ENCODE assay signal across 1 cellular context in genomic region chr1:154607084-154607747, GRCh38.
TF ChIP-seq lines count a peak whose summit lies in the region.

No MANE protein-coding gene starts in this region.

TF ChIP-seq in H1, 55 proteins besides CTCF, POLR2A, EP300 and RAD21:
- TF ChIP-seq SIRT6 (IDR thresholded peaks at IDR 0.05; ENCODE audit: low read length) = no peak
- TF ChIP-seq, protein P1, sequence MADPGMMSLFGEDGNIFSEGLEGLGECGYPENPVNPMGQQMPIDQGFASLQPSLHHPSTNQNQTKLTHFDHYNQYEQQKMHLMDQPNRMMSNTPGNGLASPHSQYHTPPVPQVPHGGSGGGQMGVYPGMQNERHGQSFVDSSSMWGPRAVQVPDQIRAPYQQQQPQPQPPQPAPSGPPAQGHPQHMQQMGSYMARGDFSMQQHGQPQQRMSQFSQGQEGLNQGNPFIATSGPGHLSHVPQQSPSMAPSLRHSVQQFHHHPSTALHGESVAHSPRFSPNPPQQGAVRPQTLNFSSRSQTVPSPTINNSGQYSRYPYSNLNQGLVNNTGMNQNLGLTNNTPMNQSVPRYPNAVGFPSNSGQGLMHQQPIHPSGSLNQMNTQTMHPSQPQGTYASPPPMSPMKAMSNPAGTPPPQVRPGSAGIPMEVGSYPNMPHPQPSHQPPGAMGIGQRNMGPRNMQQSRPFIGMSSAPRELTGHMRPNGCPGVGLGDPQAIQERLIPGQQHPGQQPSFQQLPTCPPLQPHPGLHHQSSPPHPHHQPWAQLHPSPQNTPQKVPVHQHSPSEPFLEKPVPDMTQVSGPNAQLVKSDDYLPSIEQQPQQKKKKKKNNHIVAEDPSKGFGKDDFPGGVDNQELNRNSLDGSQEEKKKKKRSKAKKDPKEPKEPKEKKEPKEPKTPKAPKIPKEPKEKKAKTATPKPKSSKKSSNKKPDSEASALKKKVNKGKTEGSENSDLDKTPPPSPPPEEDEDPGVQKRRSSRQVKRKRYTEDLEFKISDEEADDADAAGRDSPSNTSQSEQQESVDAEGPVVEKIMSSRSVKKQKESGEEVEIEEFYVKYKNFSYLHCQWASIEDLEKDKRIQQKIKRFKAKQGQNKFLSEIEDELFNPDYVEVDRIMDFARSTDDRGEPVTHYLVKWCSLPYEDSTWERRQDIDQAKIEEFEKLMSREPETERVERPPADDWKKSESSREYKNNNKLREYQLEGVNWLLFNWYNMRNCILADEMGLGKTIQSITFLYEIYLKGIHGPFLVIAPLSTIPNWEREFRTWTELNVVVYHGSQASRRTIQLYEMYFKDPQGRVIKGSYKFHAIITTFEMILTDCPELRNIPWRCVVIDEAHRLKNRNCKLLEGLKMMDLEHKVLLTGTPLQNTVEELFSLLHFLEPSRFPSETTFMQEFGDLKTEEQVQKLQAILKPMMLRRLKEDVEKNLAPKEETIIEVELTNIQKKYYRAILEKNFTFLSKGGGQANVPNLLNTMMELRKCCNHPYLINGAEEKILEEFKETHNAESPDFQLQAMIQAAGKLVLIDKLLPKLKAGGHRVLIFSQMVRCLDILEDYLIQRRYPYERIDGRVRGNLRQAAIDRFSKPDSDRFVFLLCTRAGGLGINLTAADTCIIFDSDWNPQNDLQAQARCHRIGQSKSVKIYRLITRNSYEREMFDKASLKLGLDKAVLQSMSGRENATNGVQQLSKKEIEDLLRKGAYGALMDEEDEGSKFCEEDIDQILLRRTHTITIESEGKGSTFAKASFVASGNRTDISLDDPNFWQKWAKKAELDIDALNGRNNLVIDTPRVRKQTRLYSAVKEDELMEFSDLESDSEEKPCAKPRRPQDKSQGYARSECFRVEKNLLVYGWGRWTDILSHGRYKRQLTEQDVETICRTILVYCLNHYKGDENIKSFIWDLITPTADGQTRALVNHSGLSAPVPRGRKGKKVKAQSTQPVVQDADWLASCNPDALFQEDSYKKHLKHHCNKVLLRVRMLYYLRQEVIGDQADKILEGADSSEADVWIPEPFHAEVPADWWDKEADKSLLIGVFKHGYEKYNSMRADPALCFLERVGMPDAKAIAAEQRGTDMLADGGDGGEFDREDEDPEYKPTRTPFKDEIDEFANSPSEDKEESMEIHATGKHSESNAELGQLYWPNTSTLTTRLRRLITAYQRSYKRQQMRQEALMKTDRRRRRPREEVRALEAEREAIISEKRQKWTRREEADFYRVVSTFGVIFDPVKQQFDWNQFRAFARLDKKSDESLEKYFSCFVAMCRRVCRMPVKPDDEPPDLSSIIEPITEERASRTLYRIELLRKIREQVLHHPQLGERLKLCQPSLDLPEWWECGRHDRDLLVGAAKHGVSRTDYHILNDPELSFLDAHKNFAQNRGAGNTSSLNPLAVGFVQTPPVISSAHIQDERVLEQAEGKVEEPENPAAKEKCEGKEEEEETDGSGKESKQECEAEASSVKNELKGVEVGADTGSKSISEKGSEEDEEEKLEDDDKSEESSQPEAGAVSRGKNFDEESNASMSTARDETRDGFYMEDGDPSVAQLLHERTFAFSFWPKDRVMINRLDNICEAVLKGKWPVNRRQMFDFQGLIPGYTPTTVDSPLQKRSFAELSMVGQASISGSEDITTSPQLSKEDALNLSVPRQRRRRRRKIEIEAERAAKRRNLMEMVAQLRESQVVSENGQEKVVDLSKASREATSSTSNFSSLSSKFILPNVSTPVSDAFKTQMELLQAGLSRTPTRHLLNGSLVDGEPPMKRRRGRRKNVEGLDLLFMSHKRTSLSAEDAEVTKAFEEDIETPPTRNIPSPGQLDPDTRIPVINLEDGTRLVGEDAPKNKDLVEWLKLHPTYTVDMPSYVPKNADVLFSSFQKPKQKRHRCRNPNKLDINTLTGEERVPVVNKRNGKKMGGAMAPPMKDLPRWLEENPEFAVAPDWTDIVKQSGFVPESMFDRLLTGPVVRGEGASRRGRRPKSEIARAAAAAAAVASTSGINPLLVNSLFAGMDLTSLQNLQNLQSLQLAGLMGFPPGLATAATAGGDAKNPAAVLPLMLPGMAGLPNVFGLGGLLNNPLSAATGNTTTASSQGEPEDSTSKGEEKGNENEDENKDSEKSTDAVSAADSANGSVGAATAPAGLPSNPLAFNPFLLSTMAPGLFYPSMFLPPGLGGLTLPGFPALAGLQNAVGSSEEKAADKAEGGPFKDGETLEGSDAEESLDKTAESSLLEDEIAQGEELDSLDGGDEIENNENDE (IDR thresholded peaks at IDR 0.05; ENCODE audit: insufficient replicate concordance, low read length) = no peak
- TF ChIP-seq POU5F1 (IDR thresholded peaks at IDR 0.05; ENCODE audit: low read depth, low read length) = no peak
- TF ChIP-seq PHF8 (conservative IDR thresholded peaks at IDR 0.05; ENCODE audit: low read depth, low read length) = no peak
- no peak for TF ChIP-seq CHD2 (IDR thresholded peaks at IDR 0.05; ENCODE audit: low read length)
- TF ChIP-seq RNF2 (IDR thresholded peaks at IDR 0.05; ENCODE audit: borderline replicate concordance, low read depth, low read length, missing control alignments, poor library complexity, severe bottlenecking) = no peak
- TF ChIP-seq MAFK (IDR thresholded peaks at IDR 0.05; ENCODE audit: low read depth, low read length) = no peak
- TF ChIP-seq KDM4A (IDR thresholded peaks at IDR 0.05; ENCODE audit: low read depth, low read length, severe bottlenecking) = no peak
- TF ChIP-seq TCF12 (IDR thresholded peaks at IDR 0.05; ENCODE audit: low read depth, low read length) = no peak
- TF ChIP-seq TBP (IDR thresholded peaks at IDR 0.05; ENCODE audit: low read depth, low read length) = no peak; the same call in 1 of the 2 replicates
- no peak for TF ChIP-seq ZNF274 (IDR thresholded peaks at IDR 0.05; ENCODE audit: borderline replicate concordance, extremely low read depth, low read length)
- TF ChIP-seq SP2 (IDR thresholded peaks at IDR 0.05; ENCODE audit: low read length) = no peak
- no peak for TF ChIP-seq CTBP2 (IDR thresholded peaks at IDR 0.05; ENCODE audit: borderline replicate concordance, insufficient read depth, insufficient read length, low read length)
- TF ChIP-seq SP4 (IDR thresholded peaks at IDR 0.05; ENCODE audit: low read length) = no peak
- TF ChIP-seq BRCA1 (IDR thresholded peaks at IDR 0.05; ENCODE audit: low read depth, low read length) = no peak
- TF ChIP-seq TAF7 (optimal IDR thresholded peaks at IDR 0.05; ENCODE audit: borderline replicate concordance, low read depth, low read length) = no peak
- TF ChIP-seq KDM5A (IDR thresholded peaks at IDR 0.05; ENCODE audit: low read length) = no peak
- TF ChIP-seq CHD1 (IDR thresholded peaks at IDR 0.05; ENCODE audit: low read depth, low read length) = no peak
